In genomic region chr3:156456771-156457224, GRCh38 we compare ENCODE assay signal across 14 cellular contexts.
DNase-seq lines count a peak whose midpoint lies in the region; ATAC-seq and TF ChIP-seq lines count a peak whose summit lies in the region.
"Had no signal": no experiment of that assay in that cellular context is flagged by ENCODE, and none has a peak within 500 bp of the region (broad histone marks: within the 10 kb centered on the region; RNA-seq: fewer than 3 reads in every experiment).

No MANE protein-coding gene starts in this region.

- H3K36me3 ChIP-seq in body of pancreas (replicated peaks in 1 of 2; ENCODE audit: insufficient read depth in 1 of 2, low read depth in 2 of 2), result no peaks in the 10 kb centered on the region

- no peaks in the 10 kb centered on the region for H3K4me1 ChIP-seq in body of pancreas

- TF ChIP-seq CTCF in body of pancreas (IDR thresholded peaks at IDR 0.05), result no peak

- no peak overlapping the region for H3K4me3 ChIP-seq in body of pancreas
- H3K4me3 ChIP-seq: coronary artery had no signal

- no peaks in the 10 kb centered on the region for H3K9me3 ChIP-seq in body of pancreas

- ATAC-seq in body of pancreas (peak; percentile 64), HG03196 (IDR thresholded peaks at IDR 0.05; ENCODE audit: unreplicated experiment) (no peak), GM19351 (IDR thresholded peaks at IDR 0.05; ENCODE audit: unreplicated experiment) (no peak), GM21717 (IDR thresholded peaks at IDR 0.05; ENCODE audit: unreplicated experiment) (no peak)

- peak; percentile 79 for DNase-seq in HT1080 (ENCODE audit: low read depth)
- peak in 2 of 4 donors; percentile 27 to 39 for DNase-seq in body of pancreas
- DNase-seq in iPS DF 4.7 (ENCODE audit: extremely low read depth, low spot score), result peak; percentile 85
- DNase-seq in putamen (ENCODE audit: low spot score), result peak; percentile 77
- no peak for DNase-seq in OCI-M1 (lab: John Stamatoyannopoulos, UW)
- DNase-seq: activated CD4-positive, alpha-beta memory T cell treated with anti-CD3 and anti-CD28 coated beads, Interleukin-2, amount 10 ng/mL, durations not matched to agents 7 days and 5 days; activated naive CD4-positive, alpha-beta T cell treated with anti-CD3 and anti-CD28 coated beads, Interleukin-2, amount 10 ng/mL, durations not matched to agents 7 days and 5 days; NCI-H1048; T1000 had no signal

- H3K27ac ChIP-seq in body of pancreas, result peak overlapping the region; percentile 28 to 58 (median 54)
- H3K27ac ChIP-seq: C4-2B had no signal

- TF ChIP-seq POLR2A in body of pancreas (IDR thresholded peaks at IDR 0.05), result no peak

- H3K27me3 ChIP-seq in body of pancreas, result no peaks in the 10 kb centered on the region

- 54 to 77% methylated on average over 2 to 5 of the region's 5 CpGs for WGBS in body of pancreas, 2 donors

- intact Hi-C loops in body of pancreas (cut with DNase I), result no loop called here
